ENCODE assay signal across 8 cellular contexts in genomic region chr9:134641173-134641985, GRCh38. TPM values are rescaled to one million over a fixed set of nuclear protein-coding genes. Genes with fewer than 3 reads are reported as not detected.
DNase-seq lines count a peak whose midpoint lies in the region; ATAC-seq and TF ChIP-seq lines count a peak whose summit lies in the region.

Gene COL5A1 (plus strand): TSS chr9:134641803. CDS start chr9:134642188, 385 bp downstream.

- CTCF ChIA-PET in activated CD4-positive, alpha-beta T cell treated with anti-CD3 and anti-CD28 coated beads for 36 hours (lab: Charles Lee): no interaction called here

- peak within 1 kb of the TSS; percentile 83 for H2AFZ ChIP-seq in ACC112 (ENCODE audit: low read length, unreplicated experiment)

- H3K27me3 ChIP-seq in ACC112 (ENCODE audit: insufficient read depth, low read length) (no peaks in the 10 kb centered on the region), HUES48 (ENCODE audit: control insufficient read depth, insufficient read depth, low read length) (peaks cover 12% of the 10 kb centered on the region)

- peaks cover 13% of the 10 kb centered on the region for H3K27me3 Mint-ChIP-seq in activated CD4-positive, alpha-beta T cell treated with anti-CD3 and anti-CD28 coated beads for 36 hours

- H3K4me3 Mint-ChIP-seq in activated CD4-positive, alpha-beta T cell treated with anti-CD3 and anti-CD28 coated beads for 36 hours: no peak within 1 kb of the TSS

- WGBS in lower leg skin, 2 donors: 1% methylated on average over 50 to 58 of the region's 72 CpGs

- peak; percentile 62 for DNase-seq in activated CD4-positive, alpha-beta T cell treated with anti-CD3 and anti-CD28 coated beads for 36 hours
- peak; percentile 14 for DNase-seq in effector CD4-positive, alpha-beta T cell
- DNase-seq in lower leg skin (ENCODE audit: low spot score in 2 of 2): peak; percentile 85 to 97
- DNase-seq in stimulated activated CD4-positive, alpha-beta T cell treated with anti-CD3 and anti-CD28 coated beads, Interleukin-2, amount 100 ng/mL, for 4 hours (ENCODE audit: low read depth): peak; percentile 36
- no peak for DNase-seq in GM19238 (ENCODE audit: insufficient read length, low spot score)

- peak; percentile 90 for ATAC-seq in activated CD4-positive, alpha-beta T cell treated with anti-CD3 and anti-CD28 coated beads for 36 hours
- ATAC-seq in GM18498 (IDR thresholded peaks at IDR 0.05; ENCODE audit: unreplicated experiment): no peak

- peaks cover 2% of the 10 kb centered on the region for H3K4me1 Mint-ChIP-seq in activated CD4-positive, alpha-beta T cell treated with anti-CD3 and anti-CD28 coated beads for 36 hours

- no peaks in the 10 kb centered on the region for H3K9me3 Mint-ChIP-seq in activated CD4-positive, alpha-beta T cell treated with anti-CD3 and anti-CD28 coated beads for 36 hours (ENCODE audit: low read depth)

- intact Hi-C loops in activated CD4-positive, alpha-beta T cell treated with anti-CD3 and anti-CD28 coated beads for 36 hours (cut with DNase I, micrococcal nuclease): loop anchor here in 1 of 2 experiments (5.0 kb wide), 1 partner anchor 194 kb away; no protein-coding TSS in a partner anchor
- intact Hi-C loops in lower leg skin (cut with DNase I; ENCODE audit: low total_unique reads): no loop called here

- POLR2A ChIA-PET in activated CD4-positive, alpha-beta T cell treated with anti-CD3 and anti-CD28 coated beads for 36 hours (lab: Charles Lee): no interaction called here

- no peaks in the 10 kb centered on the region for H3K36me3 Mint-ChIP-seq in activated CD4-positive, alpha-beta T cell treated with anti-CD3 and anti-CD28 coated beads for 36 hours (ENCODE audit: low read depth)

- H3K27ac ChIP-seq in ACC112 (ENCODE audit: low read depth, low read length) (peak within 1 kb of the TSS; percentile 74), HUES48 (ENCODE audit: low read depth, low read length) (peak within 1 kb of the TSS; percentile 72)

- no peak for TF ChIP-seq CTCF in lower leg skin (IDR thresholded peaks at IDR 0.05)

- peaks cover 26% of the 10 kb centered on the region for H3K4me1 ChIP-seq in ACC112 (ENCODE audit: control insufficient read depth, insufficient read depth, low read length, unreplicated experiment)
- H3K4me1 ChIP-seq in HUES48 (ENCODE audit: control insufficient read depth, insufficient read depth, low read length): peaks cover 15% of the 10 kb centered on the region; the same call in 1 of the 2 replicates

- H3K36me3 ChIP-seq in ACC112 (ENCODE audit: insufficient read depth, low read length) (no peaks in the 10 kb centered on the region), HUES48 (ENCODE audit: control insufficient read depth, insufficient read depth, low read length) (no peaks in the 10 kb centered on the region)

- H3K9me3 ChIP-seq in HUES48 (ENCODE audit: control insufficient read depth, insufficient read depth, low read length): no peaks in the 10 kb centered on the region

- H3K27ac Mint-ChIP-seq in activated CD4-positive, alpha-beta T cell treated with anti-CD3 and anti-CD28 coated beads for 36 hours: no peak within 1 kb of the TSS

- TF ChIP-seq POLR2A in lower leg skin (IDR thresholded peaks at IDR 0.05): no peak

- peak within 1 kb of the TSS; percentile 95 for H3K4me3 ChIP-seq in ACC112 (ENCODE audit: low read depth, low read length)
- H3K4me3 ChIP-seq in HUES48 (ENCODE audit: low read depth, low read length): peak within 1 kb of the TSS; percentile 83
- peak within 1 kb of the TSS; percentile 29 for H3K4me3 ChIP-seq in lower leg skin (ENCODE audit: low read depth, poor library complexity, severe bottlenecking)

- no peak within 1 kb of the TSS for H3K9ac ChIP-seq in HUES48 (ENCODE audit: low read depth, low read length)

- H3K79me2 ChIP-seq in ACC112 (ENCODE audit: control insufficient read depth, insufficient read depth, low read length, unreplicated experiment): peaks cover 39% of the 10 kb centered on the region

RNA-seq across cellular contexts. Expression of gene COL5A1, which starts in this region (rescaled TPM):
- total RNA-seq in activated CD4-positive, alpha-beta T cell treated with anti-CD3 and anti-CD28 coated beads for 36 hours: under 1 TPM; 0.07 to 0.16 TPM
- 10 to 100 TPM in 2 of 4 donors, 1 to 10 TPM in 2; 8.4 to 14.7 (median 11.3) TPM for total RNA-seq in lower leg skin

Comparison
In these comparisons a context has a peak if more than half of its experiments do, and no peak if none do; other contexts are left out.
1. RNA of gene COL5A1 (total RNA-seq): 8.4 to 14.7 TPM in lower leg skin; 0.07 to 0.16 TPM in activated CD4-positive, alpha-beta T cell treated with anti-CD3 and anti-CD28 coated beads for 36 hours; every median in the first group is over 4 times any median in the second.
2. Peak in DNase-seq and ATAC-seq in activated CD4-positive, alpha-beta T cell treated with anti-CD3 and anti-CD28 coated beads for 36 hours; RNA of the gene not detected or under 1 TPM.
3. H3K4me3 ChIP-seq: peak in every context shown above with its lines; median percentile 95 in ACC112; 83 in HUES48; 29 in lower leg skin.